Comparison of ENCODE assay signal across 6 cellular contexts in genomic region chr17:34484193-34484733, GRCh38.
"Had no signal": no experiment of that assay in that cellular context is flagged by ENCODE, and none has a peak within 500 bp of the region (broad histone marks: within the 10 kb centered on the region; RNA-seq: fewer than 3 reads in every experiment).

No MANE protein-coding gene starts in this region.

- ATAC-seq: HCT116 had no signal

- DNase-seq: GM23248, GOT3, H7, HFFc6, IMR-90 had no signal

- H3K4me3 Mint-ChIP-seq: HFFc6 had no signal

- H3K27ac Mint-ChIP-seq: HFFc6 had no signal

- H3K9me3 Mint-ChIP-seq: HFFc6 had no signal
